ENCODE assay signal across 1 cellular context in the genomic region with DNA sequence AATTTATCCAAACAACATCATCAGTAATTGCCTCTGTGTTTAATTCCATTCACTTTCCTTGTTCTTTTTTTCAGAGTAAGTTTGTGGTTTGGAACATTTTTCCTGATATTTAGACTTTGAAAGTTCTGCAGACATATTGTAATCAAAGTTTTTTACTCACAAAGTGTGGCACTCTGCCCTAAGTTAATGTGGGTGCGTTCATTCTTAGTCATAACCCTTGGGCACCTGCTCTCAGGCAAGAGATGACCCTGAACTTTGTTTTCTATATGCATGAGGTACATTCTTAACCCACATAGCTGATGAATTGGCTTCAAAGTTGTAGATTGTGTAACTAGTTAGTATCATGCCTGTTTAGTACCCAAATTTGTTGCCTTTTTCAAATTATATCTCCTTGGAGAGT.
TF ChIP-seq lines count a peak whose summit lies in the region.

No MANE protein-coding gene starts in this region.

TF ChIP-seq in SK-N-SH treated with all-trans-retinoic acid at 6 μM for 48 hours, 23 proteins besides CTCF, POLR2A, EP300 and RAD21 (continued from another document):
- TF ChIP-seq, protein P1, sequence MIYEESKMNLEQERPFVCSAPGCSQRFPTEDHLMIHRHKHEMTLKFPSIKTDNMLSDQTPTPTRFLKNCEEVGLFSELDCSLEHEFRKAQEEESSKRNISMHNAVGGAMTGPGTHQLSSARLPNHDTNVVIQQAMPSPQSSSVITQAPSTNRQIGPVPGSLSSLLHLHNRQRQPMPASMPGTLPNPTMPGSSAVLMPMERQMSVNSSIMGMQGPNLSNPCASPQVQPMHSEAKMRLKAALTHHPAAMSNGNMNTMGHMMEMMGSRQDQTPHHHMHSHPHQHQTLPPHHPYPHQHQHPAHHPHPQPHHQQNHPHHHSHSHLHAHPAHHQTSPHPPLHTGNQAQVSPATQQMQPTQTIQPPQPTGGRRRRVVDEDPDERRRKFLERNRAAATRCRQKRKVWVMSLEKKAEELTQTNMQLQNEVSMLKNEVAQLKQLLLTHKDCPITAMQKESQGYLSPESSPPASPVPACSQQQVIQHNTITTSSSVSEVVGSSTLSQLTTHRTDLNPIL (CRISPR knock-in tag; IDR thresholded peaks at IDR 0.05; ENCODE audit: low read depth), result no peak
TF ChIP-seq in SK-N-SH treated with all-trans-retinoic acid at 6 μM for 48 hours: peak in this region for 0.
